In genomic region chr22:38698407-38699094, GRCh38 we compare ENCODE assay signal across 8 cellular contexts. TPM values are rescaled to one million over a fixed set of nuclear protein-coding genes. Genes with fewer than 3 reads are reported as not detected.
A peak's percentile ranks its signal among the peaks of the same experiment; 100 is the strongest.
DNase-seq lines count a peak whose midpoint lies in the region; ATAC-seq and TF ChIP-seq lines count a peak whose summit lies in the region.

No MANE protein-coding gene starts in this region.

- H3K4me3 ChIP-seq in AG09309 (ENCODE audit: control insufficient read depth, low read depth, low read length) = peak overlapping the region; percentile 50; the same call in 1 of the 2 replicates
- H3K4me3 ChIP-seq in Karpas-422 (ENCODE audit: low read length) = peak overlapping the region; percentile 80

- H3K9me3 Mint-ChIP-seq in natural killer cell treated with Interleukin-12 subunit alpha and Interleukin-12 subunit beta and Interleukin-15 and Interleukin-18, amount 100 ng/mL, for 72 hours = no peaks in the 10 kb centered on the region

- DNase-seq in AG09309 (ENCODE audit: low read depth) (no peak), Karpas-422 (no peak), NCI-H2196 treated with DMSO at 0.1 percent for 48 hours (lab: John Stamatoyannopoulos, UW; ENCODE audit: unreplicated experiment) (no peak), NCI-H82 (lab: John Stamatoyannopoulos, UW) (no peak), activated gamma-delta T cell (lab: John Stamatoyannopoulos, UW) (no peak), COLO829 (ENCODE audit: low spot score) (no peak)
- no peak for DNase-seq in natural killer cell treated with Interleukin-12 subunit alpha and Interleukin-12 subunit beta and Interleukin-15 and Interleukin-18, amount 100 ng/mL, for 72 hours (ENCODE audit: low spot score)

- H3K79me2 ChIP-seq in Karpas-422 (ENCODE audit: low read length) = peaks cover 65% of the 10 kb centered on the region

- no peaks in the 10 kb centered on the region; the same call in 1 of the 2 replicates for H3K36me3 ChIP-seq in Karpas-422 (ENCODE audit: insufficient read depth, low read length)

- H4K20me1 ChIP-seq in Karpas-422 (ENCODE audit: insufficient read depth, low read depth, low read length) = no peaks in the 10 kb centered on the region

- H3K27me3 Mint-ChIP-seq in natural killer cell treated with Interleukin-12 subunit alpha and Interleukin-12 subunit beta and Interleukin-15 and Interleukin-18, amount 100 ng/mL, for 72 hours = no peaks in the 10 kb centered on the region

- no peaks in the 10 kb centered on the region for H3K27me3 ChIP-seq in Karpas-422 (ENCODE audit: low read length)

- ATAC-seq in natural killer cell treated with Interleukin-12 subunit alpha and Interleukin-12 subunit beta and Interleukin-15 and Interleukin-18, amount 100 ng/mL, for 72 hours = no peak

- no peaks in the 10 kb centered on the region for H3K9me2 ChIP-seq in Karpas-422 (replicated peaks; ENCODE audit: insufficient read depth, low read length)

- peak overlapping the region; percentile 92 for H3K9ac ChIP-seq in Karpas-422 (ENCODE audit: low read length)

- peaks cover 7% of the 10 kb centered on the region for H3K36me3 Mint-ChIP-seq in natural killer cell treated with Interleukin-12 subunit alpha and Interleukin-12 subunit beta and Interleukin-15 and Interleukin-18, amount 100 ng/mL, for 72 hours

- H3K27ac ChIP-seq in Karpas-422 (ENCODE audit: low read length) = no peak overlapping the region
- peak overlapping the region; percentile 35 for H3K27ac ChIP-seq in cingulate gyrus (ENCODE audit: low read depth, low read length)

- TF ChIP-seq CTCF in AG09309 (IDR thresholded peaks at IDR 0.05; ENCODE audit: control insufficient read depth, insufficient read depth, low read depth, low read length, missing control alignments) = no peak

- H3K4me2 ChIP-seq in Karpas-422 (ENCODE audit: low read depth, low read length, poor library complexity, severe bottlenecking) = peak overlapping the region; percentile 87

- peaks cover 49 to 52% of the 10 kb centered on the region in 2 donors for H3K4me1 Mint-ChIP-seq in natural killer cell treated with Interleukin-12 subunit alpha and Interleukin-12 subunit beta and Interleukin-15 and Interleukin-18, amount 100 ng/mL, for 72 hours (ENCODE audit: low read depth in 2 of 2)

- peaks cover 48% of the 10 kb centered on the region for H3K4me1 ChIP-seq in Karpas-422 (ENCODE audit: low read length)

- H3K9me3 ChIP-seq in Karpas-422 (ENCODE audit: low read length) = no peaks in the 10 kb centered on the region

- peak overlapping the region in 1 of 2 donors; percentile 12 for H3K27ac Mint-ChIP-seq in natural killer cell treated with Interleukin-12 subunit alpha and Interleukin-12 subunit beta and Interleukin-15 and Interleukin-18, amount 100 ng/mL, for 72 hours

- peak overlapping the region; percentile 86 for H3K4me3 Mint-ChIP-seq in natural killer cell treated with Interleukin-12 subunit alpha and Interleukin-12 subunit beta and Interleukin-15 and Interleukin-18, amount 100 ng/mL, for 72 hours

- no peak overlapping the region for H2AFZ ChIP-seq in Karpas-422 (ENCODE audit: low read length)

RNA-seq across cellular contexts. Expression of gene JOSD1, which starts 2.2 kb away (rescaled TPM):
- total RNA-seq in Karpas-422 (2014; rRNA removed; shearing (Covaris generic); ENCODE audit: low replicate concordance) = 50.5 and 64.1 TPM in 2 replicates
- 10 to 100 TPM; 53.6 to 62.3 TPM for total RNA-seq in natural killer cell treated with Interleukin-12 subunit alpha and Interleukin-12 subunit beta and Interleukin-15 and Interleukin-18, amount 100 ng/mL, for 72 hours

RNA-seq across cellular contexts. Expression of gene GTPBP1, which starts 7.2 kb away (rescaled TPM):
- total RNA-seq in Karpas-422 (2014; rRNA removed; shearing (Covaris generic); ENCODE audit: low replicate concordance) = 47.6 and 53.4 TPM in 2 replicates
- 100 to 1,000 TPM; 135 to 192 TPM for total RNA-seq in natural killer cell treated with Interleukin-12 subunit alpha and Interleukin-12 subunit beta and Interleukin-15 and Interleukin-18, amount 100 ng/mL, for 72 hours

RNA-seq across cellular contexts. Expression of gene TOMM22, which starts 16.8 kb away (rescaled TPM):
- total RNA-seq in Karpas-422 (2014; rRNA removed; shearing (Covaris generic); ENCODE audit: low replicate concordance) = 57.8 and 74.1 TPM in 2 replicates
- 100 to 1,000 TPM; 109 to 153 TPM for total RNA-seq in natural killer cell treated with Interleukin-12 subunit alpha and Interleukin-12 subunit beta and Interleukin-15 and Interleukin-18, amount 100 ng/mL, for 72 hours

RNA-seq across cellular contexts. Expression of gene CBY1, which starts 42.1 kb away (rescaled TPM):
- 11.1 and 13.2 TPM in 2 replicates for total RNA-seq in Karpas-422 (2014; rRNA removed; shearing (Covaris generic); ENCODE audit: low replicate concordance)
- 10 to 100 TPM in 1 of 2 donors, 1 to 10 TPM in 1; 8.7 to 12.4 TPM for total RNA-seq in natural killer cell treated with Interleukin-12 subunit alpha and Interleukin-12 subunit beta and Interleukin-15 and Interleukin-18, amount 100 ng/mL, for 72 hours

RNA-seq across cellular contexts. Expression of gene FAM227A, which starts 42.4 kb away (rescaled TPM):
- total RNA-seq in Karpas-422 (2014; rRNA removed; shearing (Covaris generic); ENCODE audit: low replicate concordance) = 3.7 and 14.4 TPM in 2 replicates
- total RNA-seq in natural killer cell treated with Interleukin-12 subunit alpha and Interleukin-12 subunit beta and Interleukin-15 and Interleukin-18, amount 100 ng/mL, for 72 hours = under 1 TPM in 1 of 2 donors, not detected in 1; 0.59 TPM
